29 cellular contexts compared by ENCODE assay signal in genomic region chr3:53225181-53225580, GRCh38.
"Had no signal": no experiment of that assay in that cellular context is flagged by ENCODE, and none has a peak within 500 bp of the region (broad histone marks: within the 10 kb centered on the region; RNA-seq: fewer than 3 reads in every experiment).

No MANE protein-coding gene starts in this region.

- H3K27me3 ChIP-seq: Peyer's patch, SJSA1 had no signal

- H3K9me3 ChIP-seq: Peyer's patch, SJSA1 had no signal

- H3K4me3 ChIP-seq: K562, Peyer's patch, SJSA1 had no signal

- H3K4me1 ChIP-seq: Peyer's patch, SJSA1 had no signal

- H3K4me3 Mint-ChIP-seq: activated CD4-positive, alpha-beta T cell treated with anti-CD3 and anti-CD28 coated beads, Interleukin-2, amount 10 ng/mL, durations not matched to agents 24 days and 14 days; activated naive CD8-positive, alpha-beta T cell treated with anti-CD3 and anti-CD28 coated beads, Interleukin-2, amount 10 ng/mL, durations not matched to agents 7 days and 5 days; activated T-cell treated with anti-CD3 and anti-CD28 coated beads, Interleukin-2, amount 50 U/mL, for 72 hours; WTC11 had no signal

- H3K27ac ChIP-seq: Peyer's patch, SJSA1 had no signal

- H3K27ac Mint-ChIP-seq: activated CD4-positive, alpha-beta T cell treated with anti-CD3 and anti-CD28 coated beads, Interleukin-2, amount 10 ng/mL, durations not matched to agents 24 days and 14 days; activated naive CD8-positive, alpha-beta T cell treated with anti-CD3 and anti-CD28 coated beads, Interleukin-2, amount 10 ng/mL, durations not matched to agents 7 days and 5 days; activated T-cell treated with anti-CD3 and anti-CD28 coated beads, Interleukin-2, amount 50 U/mL, for 72 hours; activated T-helper 2 cell treated with anti-CD3 and anti-CD28 coated beads, Interferon-gamma antibody, Interleukin-2, Interleukin-4, amounts not matched to agents 10 μg/mL and 5 μg/mL and 100 μg/mL, durations not matched to agents 14 hours and 24 hours and 36 hours; WTC11 had no signal

- H3K27me3 Mint-ChIP-seq: activated CD4-positive, alpha-beta T cell treated with anti-CD3 and anti-CD28 coated beads, Interleukin-2, amount 10 ng/mL, durations not matched to agents 24 days and 14 days; activated naive CD8-positive, alpha-beta T cell treated with anti-CD3 and anti-CD28 coated beads, Interleukin-2, amount 10 ng/mL, durations not matched to agents 7 days and 5 days had no signal

- FAIRE-seq: bronchial epithelial cell, K562 had no signal

- H3K9me3 Mint-ChIP-seq: activated CD4-positive, alpha-beta T cell treated with anti-CD3 and anti-CD28 coated beads, Interleukin-2, amount 10 ng/mL, durations not matched to agents 24 days and 14 days; activated naive CD8-positive, alpha-beta T cell treated with anti-CD3 and anti-CD28 coated beads, Interleukin-2, amount 10 ng/mL, durations not matched to agents 7 days and 5 days; activated T-cell treated with anti-CD3 and anti-CD28 coated beads, Interleukin-2, amount 50 U/mL, for 72 hours; activated T-helper 2 cell treated with anti-CD3 and anti-CD28 coated beads, Interferon-gamma antibody, Interleukin-2, Interleukin-4, amounts not matched to agents 10 μg/mL and 5 μg/mL and 100 μg/mL, durations not matched to agents 14 hours and 24 hours and 36 hours; WTC11 had no signal

- ATAC-seq: activated T-cell treated with anti-CD3 and anti-CD28 coated beads, Interleukin-2, amount 50 U/mL, for 72 hours; K562; SK-N-SH treated with all-trans-retinoic acid at 6 μM for 48 hours; WTC11 had no signal

- DNase-seq: activated CD4-positive, alpha-beta T cell treated with anti-CD3 and anti-CD28 coated beads, Interleukin-2, amount 10 ng/mL, durations not matched to agents 24 days and 14 days; activated CD4-positive, alpha-beta T cell treated with anti-CD3 and anti-CD28 coated beads, Interleukin-2, amount 50 U/mL, for 48 hours; activated CD4-positive, CD25-positive, alpha-beta regulatory T cell treated with anti-CD3 and anti-CD28 coated beads, Interleukin-2, amount 50 U/mL, for 72 hours; activated CD8-positive, alpha-beta memory T cell treated with anti-CD3 and anti-CD28 coated beads for 24 hours; activated naive CD4-positive, alpha-beta T cell treated with anti-CD3 and anti-CD28 coated beads, Interleukin-2, amount 50 U/mL, for 16 hours; activated naive CD8-positive, alpha-beta T cell treated with anti-CD3 and anti-CD28 coated beads, Interleukin-2, amount 10 ng/mL, durations not matched to agents 7 days and 5 days; activated T-cell treated with anti-CD3 and anti-CD28 coated beads, Interleukin-2, amount 50 U/mL, for 72 hours; aorta; central memory CD4-positive, alpha-beta T cell; Karpas-422; MM.1S; NCI-H1105; NCI-H1436; NCI-H187; NCI-H2081; NCI-H510A treated with DMSO at 0.1 percent for 48 hours; NCI-H69; NK-92 treated with Interleukin-12 subunit alpha and Interleukin-12 subunit beta, amount 100 ng/mL, for 24 hours; OCI-M1; Peyer's patch; SHP77; SW 1271; T-helper 9 cell had no signal
